1 cellular context compared by ENCODE assay signal in the genomic region with DNA sequence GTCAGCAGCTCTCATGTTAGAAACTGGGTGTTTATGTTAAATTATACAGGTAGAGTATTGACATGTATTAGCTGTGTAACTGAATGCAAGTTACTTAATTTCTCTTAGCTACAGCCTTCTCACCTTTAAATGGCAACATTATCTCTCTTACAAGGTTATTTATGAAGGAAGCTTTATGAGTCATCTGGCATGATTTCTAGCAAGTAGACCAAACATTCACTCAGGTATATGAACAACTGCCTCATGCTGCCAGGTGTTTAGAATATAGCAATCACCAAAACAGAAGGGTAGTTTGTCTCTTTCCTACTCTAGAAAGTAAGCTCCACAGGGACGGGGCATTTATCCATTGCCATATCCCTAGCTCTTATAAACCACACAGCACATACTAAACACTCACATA.
TF ChIP-seq lines count a peak whose summit lies in the region.

No MANE protein-coding gene starts in this region.

TF ChIP-seq in HCT116, 20 proteins besides CTCF, POLR2A, EP300 and RAD21:
- TF ChIP-seq, protein P1, sequence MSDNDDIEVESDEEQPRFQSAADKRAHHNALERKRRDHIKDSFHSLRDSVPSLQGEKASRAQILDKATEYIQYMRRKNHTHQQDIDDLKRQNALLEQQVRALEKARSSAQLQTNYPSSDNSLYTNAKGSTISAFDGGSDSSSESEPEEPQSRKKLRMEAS (IDR thresholded peaks at IDR 0.05), result peak; percentile 42; the same call in 1 of the 2 replicates
- TF ChIP-seq FOSL1 (IDR thresholded peaks at IDR 0.05; ENCODE audit: low read depth) (peak; percentile 62), JUND (IDR thresholded peaks at IDR 0.05) (peak; percentile 57; the same call in 1 of the 2 replicates), SP1 (IDR thresholded peaks at IDR 0.05; ENCODE audit: low read depth) (0 out of 2 replicates have a peak, but pooled peaks have one; percentile 30), CBX3 (IDR thresholded peaks at IDR 0.05; ENCODE audit: low read depth) (0 out of 2 replicates have a peak, but pooled peaks have one; percentile 20), EGR1 (IDR thresholded peaks at IDR 0.05; ENCODE audit: low read depth) (no peak), SRF (IDR thresholded peaks at IDR 0.05; ENCODE audit: low read depth) (0 out of 2 replicates have a peak, but pooled peaks have one; percentile 27), CEBPB (IDR thresholded peaks at IDR 0.05; ENCODE audit: low read depth) (no peak), POLR2AphosphoS5 (IDR thresholded peaks at IDR 0.05; ENCODE audit: low read depth, low read length) (0 out of 2 replicates have a peak, but pooled peaks have one; percentile 6)
- TF ChIP-seq, protein P2, sequence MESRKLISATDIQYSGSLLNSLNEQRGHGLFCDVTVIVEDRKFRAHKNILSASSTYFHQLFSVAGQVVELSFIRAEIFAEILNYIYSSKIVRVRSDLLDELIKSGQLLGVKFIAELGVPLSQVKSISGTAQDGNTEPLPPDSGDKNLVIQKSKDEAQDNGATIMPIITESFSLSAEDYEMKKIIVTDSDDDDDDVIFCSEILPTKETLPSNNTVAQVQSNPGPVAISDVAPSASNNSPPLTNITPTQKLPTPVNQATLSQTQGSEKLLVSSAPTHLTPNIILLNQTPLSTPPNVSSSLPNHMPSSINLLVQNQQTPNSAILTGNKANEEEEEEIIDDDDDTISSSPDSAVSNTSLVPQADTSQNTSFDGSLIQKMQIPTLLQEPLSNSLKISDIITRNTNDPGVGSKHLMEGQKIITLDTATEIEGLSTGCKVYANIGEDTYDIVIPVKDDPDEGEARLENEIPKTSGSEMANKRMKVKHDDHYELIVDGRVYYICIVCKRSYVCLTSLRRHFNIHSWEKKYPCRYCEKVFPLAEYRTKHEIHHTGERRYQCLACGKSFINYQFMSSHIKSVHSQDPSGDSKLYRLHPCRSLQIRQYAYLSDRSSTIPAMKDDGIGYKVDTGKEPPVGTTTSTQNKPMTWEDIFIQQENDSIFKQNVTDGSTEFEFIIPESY (IDR thresholded peaks at IDR 0.05; ENCODE audit: extremely low read depth, insufficient replicate concordance, low read length), result no peak
